ENCODE assay signal across 20 cellular contexts in the genomic region with DNA sequence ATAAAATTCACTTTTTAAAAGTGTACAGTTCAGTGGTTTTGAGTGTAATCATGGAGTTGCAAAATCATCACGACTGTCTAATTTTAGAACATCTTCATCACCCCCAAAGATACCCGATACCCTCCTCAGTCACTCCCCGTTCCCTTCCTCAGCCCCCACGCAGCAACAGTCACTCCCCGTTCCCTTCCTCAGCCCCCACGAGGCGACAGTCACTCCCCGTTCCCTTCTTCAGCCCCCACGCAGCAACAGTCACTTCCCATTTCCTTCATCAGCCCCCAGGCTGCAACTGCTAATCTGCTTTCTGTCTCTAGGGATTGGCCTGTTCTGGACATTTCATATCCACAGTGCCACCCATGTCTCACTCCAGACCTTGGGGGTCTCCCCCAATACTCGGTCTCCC.
A peak's percentile ranks its signal among the peaks of the same experiment; 100 is the strongest.
DNase-seq lines count a peak whose midpoint lies in the region; ATAC-seq and TF ChIP-seq lines count a peak whose summit lies in the region.
"Had no signal": no experiment of that assay in that cellular context is flagged by ENCODE, and none has a peak within 500 bp of the region (broad histone marks: within the 10 kb centered on the region; RNA-seq: fewer than 3 reads in every experiment).

No MANE protein-coding gene starts in this region.

- H2BK15ac ChIP-seq in neuronal stem cell (ENCODE audit: low read length): no peak overlapping the region

- no peak overlapping the region for H3K23ac ChIP-seq in neuronal stem cell (ENCODE audit: low read depth, low read length, poor library complexity)

- H3K14ac ChIP-seq in neuronal stem cell (ENCODE audit: low read length): peak overlapping the region; percentile 31

- no peaks in the 10 kb centered on the region for H3K4me1 ChIP-seq in left ventricle myocardium inferior
- H3K4me1 ChIP-seq in neuronal stem cell (ENCODE audit: control insufficient read depth in 2 of 2, insufficient read depth in 1 of 2, low read depth in 1 of 2, low read length in 2 of 2): peaks cover 17 to 18% of the 10 kb centered on the region in 2 donors
- no peaks in the 10 kb centered on the region for H3K4me1 ChIP-seq in upper lobe of right lung

- H2AFZ ChIP-seq in neuronal stem cell (ENCODE audit: low read length): no peak overlapping the region

- no peak overlapping the region for H3K4ac ChIP-seq in neuronal stem cell (ENCODE audit: low read length)

- H3K27me3 ChIP-seq in left ventricle myocardium inferior (ENCODE audit: low read depth) (peaks cover 73% of the 10 kb centered on the region), neuronal stem cell (ENCODE audit: control insufficient read depth in 3 of 3, insufficient read depth in 3 of 3, low read depth in 1 of 3, low read length in 3 of 3) (no peaks in the 10 kb centered on the region), upper lobe of right lung (peaks cover 15% of the 10 kb centered on the region)

- no peak overlapping the region for H3K4me3 Mint-ChIP-seq in activated naive CD4-positive, alpha-beta T cell treated with anti-CD3 and anti-CD28 coated beads, Interleukin-2, amount 10 ng/mL, durations not matched to agents 7 days and 5 days
- H3K4me3 Mint-ChIP-seq: H9, IgD-negative memory B cell had no signal

- H3K9me3 Mint-ChIP-seq in activated naive CD4-positive, alpha-beta T cell treated with anti-CD3 and anti-CD28 coated beads, Interleukin-2, amount 10 ng/mL, durations not matched to agents 7 days and 5 days: peaks cover 10% of the 10 kb centered on the region
- H3K9me3 Mint-ChIP-seq: H9 had no signal

- peaks cover 11% of the 10 kb centered on the region for H3K27me3 Mint-ChIP-seq in activated naive CD4-positive, alpha-beta T cell treated with anti-CD3 and anti-CD28 coated beads, Interleukin-2, amount 10 ng/mL, durations not matched to agents 7 days and 5 days

- intact Hi-C loops in cardiac septum (cut with DNase I) (no loop called here), left ventricle myocardium inferior (cut with micrococcal nuclease) (no loop called here), upper lobe of right lung (cut with DNase I) (no loop called here)

- H4K91ac ChIP-seq in neuronal stem cell (ENCODE audit: low read depth, low read length, poor library complexity): no peak overlapping the region

- H2AK5ac ChIP-seq in neuronal stem cell (ENCODE audit: low read depth, low read length): peak overlapping the region; percentile 40

- H3K36me3 Mint-ChIP-seq in activated naive CD4-positive, alpha-beta T cell treated with anti-CD3 and anti-CD28 coated beads, Interleukin-2, amount 10 ng/mL, durations not matched to agents 7 days and 5 days: no peaks in the 10 kb centered on the region
- H3K36me3 Mint-ChIP-seq: IgD-negative memory B cell had no signal

- no peaks in the 10 kb centered on the region for H3K36me3 ChIP-seq in left ventricle myocardium inferior
- H3K36me3 ChIP-seq in neuronal stem cell (replicated peaks in 1 of 2; ENCODE audit: control insufficient read depth in 2 of 2, insufficient read depth in 2 of 2, low read length in 2 of 2): no peaks in the 10 kb centered on the region
- no peaks in the 10 kb centered on the region for H3K36me3 ChIP-seq in upper lobe of right lung

- no peak overlapping the region for H2BK12ac ChIP-seq in neuronal stem cell (ENCODE audit: low read length)

- DNase-seq in cardiac septum (ENCODE audit: low spot score): peak; percentile 26
- DNase-seq in left ventricle myocardium inferior: no peak
- no peak for DNase-seq in neuronal stem cell (ENCODE audit: low spot score)
- DNase-seq in upper lobe of right lung: no peak
- DNase-seq in activated naive CD4-positive, alpha-beta T cell treated with anti-CD3 and anti-CD28 coated beads, Interleukin-2, amount 10 ng/mL, durations not matched to agents 7 days and 5 days: no peak
- DNase-seq in OCI-M1 (lab: John Stamatoyannopoulos, UW): no peak
- DNase-seq: COR-L47, EL, H9, Kasumi-1, NCI-H1436 treated with DMSO at 0.1 percent for 48 hours, NCI-H2081 treated with DMSO at 0.1 percent for 48 hours, NCI-H524, Right ventricle myocardium superior had no signal

- ATAC-seq in upper lobe of right lung (peak; percentile 42), GM18517 (IDR thresholded peaks at IDR 0.05; ENCODE audit: unreplicated experiment) (no peak)
- ATAC-seq: Panc1 had no signal

- no peak overlapping the region for H3K9ac ChIP-seq in neuronal stem cell (ENCODE audit: low read depth, low read length, poor library complexity)

- CTCF ChIA-PET in activated naive CD4-positive, alpha-beta T cell treated with anti-CD3 and anti-CD28 coated beads, Interleukin-2, amount 10 ng/mL, durations not matched to agents 7 days and 5 days (lab: Charles Lee): no interaction called here

- no peak for TF ChIP-seq CTCF in left ventricle myocardium inferior (IDR thresholded peaks at IDR 0.05; ENCODE audit: borderline replicate concordance)
- no peak for TF ChIP-seq CTCF in upper lobe of right lung (IDR thresholded peaks at IDR 0.05)

- no peak overlapping the region for H2BK5ac ChIP-seq in neuronal stem cell (ENCODE audit: low read length)

- no peaks in the 10 kb centered on the region for H3K79me1 ChIP-seq in neuronal stem cell (ENCODE audit: low read depth, low read length)

- no peak overlapping the region for H3K27ac Mint-ChIP-seq in activated naive CD4-positive, alpha-beta T cell treated with anti-CD3 and anti-CD28 coated beads, Interleukin-2, amount 10 ng/mL, durations not matched to agents 7 days and 5 days
- H3K27ac Mint-ChIP-seq: IgD-negative memory B cell had no signal

- no peak overlapping the region for H3K4me3 ChIP-seq in left ventricle myocardium inferior
- H3K4me3 ChIP-seq in neuronal stem cell (ENCODE audit: low read length in 2 of 2): no peak overlapping the region
- H3K4me3 ChIP-seq in upper lobe of right lung: no peak overlapping the region
- H3K4me3 ChIP-seq: SK-N-MC had no signal

- no CpG with 5 or more reads among the region's 10 CpGs for WGBS in neuronal stem cell (ENCODE audit: extremely low coverage in 2 of 2, insufficient read length in 2 of 2, insufficient replicate concordance in 1 of 2), 2 donors

- H4K8ac ChIP-seq in neuronal stem cell (ENCODE audit: low read depth, low read length): no peak overlapping the region

- H3K4me1 Mint-ChIP-seq in activated naive CD4-positive, alpha-beta T cell treated with anti-CD3 and anti-CD28 coated beads, Interleukin-2, amount 10 ng/mL, durations not matched to agents 7 days and 5 days: peaks cover 2% of the 10 kb centered on the region

- H3K9me3 ChIP-seq in left ventricle myocardium inferior (replicated peaks) (peaks cover 7% of the 10 kb centered on the region), neuronal stem cell (replicated peaks in 1 of 2; ENCODE audit: control insufficient read depth in 2 of 2, insufficient read depth in 1 of 2, low read depth in 1 of 2, low read length in 2 of 2) (peaks cover 0 to 10% of the 10 kb centered on the region in 2 donors), upper lobe of right lung (no peaks in the 10 kb centered on the region)

- no peak overlapping the region for H3K18ac ChIP-seq in neuronal stem cell (ENCODE audit: low read length)

- H3K4me2 ChIP-seq in neuronal stem cell (ENCODE audit: insufficient read depth, low read length, poor library complexity, severe bottlenecking): no peak overlapping the region

- H3K27ac ChIP-seq in left ventricle myocardium inferior (replicated peaks) (no peak overlapping the region), angular gyrus (ENCODE audit: low read depth, low read length) (peak overlapping the region; percentile 35), neuronal stem cell (replicated peaks; ENCODE audit: low read length) (no peak overlapping the region), upper lobe of right lung (no peak overlapping the region)
- H3K27ac ChIP-seq: C4-2B, SK-N-MC had no signal

- no peak overlapping the region for H2BK120ac ChIP-seq in neuronal stem cell (ENCODE audit: low read depth, low read length)
